Comparison of ENCODE assay signal across 8 cellular contexts in genomic region chr19:12890787-12891552, GRCh38. TPM values are rescaled to one million over a fixed set of nuclear protein-coding genes. Genes with fewer than 3 reads are reported as not detected.
DNase-seq lines count a peak whose midpoint lies in the region; ATAC-seq and TF ChIP-seq lines count a peak whose summit lies in the region.

GCDH (plus strand) TSS chr19:12891160; CDS start chr19:12891305, 145 bp downstream.

- H3K4me1 ChIP-seq in DOHH2 (ENCODE audit: control insufficient read depth, low read length) (peaks cover 17% of the 10 kb centered on the region), GM23248 (ENCODE audit: insufficient read depth) (peaks cover 3% of the 10 kb centered on the region; the same call in 1 of the 2 replicates)

- H4K20me1 ChIP-seq in DOHH2 (ENCODE audit: control insufficient read depth, insufficient read depth, low read depth, low read length) (no peaks in the 10 kb centered on the region), GM23248 (ENCODE audit: insufficient read depth) (no peaks in the 10 kb centered on the region)

- CTCF ChIA-PET in RWPE1 (lab: Yijun Ruan, JAX): interaction anchor here (0.6 to 1.5 kb wide), 6 partner anchors 18 to 135 kb away, joined by 3 to 10 read pairs (median 6); no protein-coding TSS in a partner anchor

- H3K36me3 ChIP-seq in DOHH2 (ENCODE audit: control insufficient read depth, low read length) (peaks cover 5% of the 10 kb centered on the region; the same call in 1 of the 2 replicates), GM23248 (ENCODE audit: low read depth) (no peaks in the 10 kb centered on the region)

- H3K9ac ChIP-seq in GM23248: peak within 1 kb of the TSS; percentile 72

- peak within 1 kb of the TSS; percentile 83 for H3K4me2 ChIP-seq in DOHH2 (ENCODE audit: low read length)
- H3K4me2 ChIP-seq in GM23248 (ENCODE audit: unreplicated experiment): peak within 1 kb of the TSS; percentile 92

- H3K27ac ChIP-seq in DOHH2 (ENCODE audit: low read depth, low read length) (peak within 1 kb of the TSS; percentile 26; the same call in 1 of the 2 replicates), GM23248 (no peak within 1 kb of the TSS), RWPE1 (peak within 1 kb of the TSS; percentile 58)

- H3F3A ChIP-seq in DOHH2 (ENCODE audit: control insufficient read depth, insufficient read depth) (no peaks in the 10 kb centered on the region), GM23248 (ENCODE audit: insufficient read depth) (no peaks in the 10 kb centered on the region)

- peak within 1 kb of the TSS; percentile 85 for H3K4me3 ChIP-seq in DOHH2 (ENCODE audit: low read length)
- H3K4me3 ChIP-seq in GM23248: peak within 1 kb of the TSS; percentile 85
- peak within 1 kb of the TSS; percentile 99 for H3K4me3 ChIP-seq in LNCaP clone FGC (ENCODE audit: low read depth, low read length)

- H3K27me3 ChIP-seq in DOHH2 (ENCODE audit: control insufficient read depth, low read length) (peaks cover 2% of the 10 kb centered on the region; the same call in 1 of the 2 replicates), GM23248 (replicated peaks; ENCODE audit: insufficient read depth) (no peaks in the 10 kb centered on the region; the same call in 1 of the 2 replicates)

- DNase-seq in GM23248 (peak; percentile 100), LNCaP clone FGC (ENCODE audit: low read depth) (peak; percentile 98), RWPE1 (ENCODE audit: low spot score) (peak; percentile 98), fibroblast of gingiva (ENCODE audit: low read depth) (peak; percentile 98), naive B cell (peak; percentile 97)

- H3K9me2 ChIP-seq in DOHH2 (replicated peaks; ENCODE audit: control insufficient read depth, low read length) (no peaks in the 10 kb centered on the region), GM23248 (ENCODE audit: insufficient read depth) (no peaks in the 10 kb centered on the region)

- no peaks in the 10 kb centered on the region for H3K9me3 Mint-ChIP-seq in activated T-helper 17 cell treated with anti-CD3 and anti-CD28 coated beads, Interleukin-2, amount 50 U/mL, for 72 hours
- H3K9me3 Mint-ChIP-seq in naive B cell: no peaks in the 10 kb centered on the region
- H3K9me3 Mint-ChIP-seq in stimulated activated memory B cell treated with anti-CD40 and anti-IgM and Interleukin-4, amounts not matched to agents 10 μg/mL and 1 μg/mL and 100 μg/mL, for 72 hours: no peaks in the 10 kb centered on the region

- WGBS in GM23248 (ENCODE audit: low coverage in 1 of 2, low lambda C conversion rate in 2 of 2, missing lambda C conversion rate in 2 of 2), 2 experiments: 1% methylated on average over 49 of the region's 49 CpGs

- no peak for TF ChIP-seq CTCF in DOHH2 (IDR thresholded peaks at IDR 0.05; ENCODE audit: low read depth, low read length, poor library complexity, severe bottlenecking)
- no peak for TF ChIP-seq CTCF in LNCaP clone FGC (IDR thresholded peaks at IDR 0.05; ENCODE audit: control insufficient read depth, extremely low read depth, insufficient read depth)
- TF ChIP-seq CTCF in RWPE1 (conservative IDR thresholded peaks at IDR 0.05; ENCODE audit: low read depth): no peak

- peak within 1 kb of the TSS; percentile 98 for H3K4me3 Mint-ChIP-seq in activated T-helper 17 cell treated with anti-CD3 and anti-CD28 coated beads, Interleukin-2, amount 50 U/mL, for 72 hours
- peak within 1 kb of the TSS; percentile 96 to 100 (median 98) for H3K4me3 Mint-ChIP-seq in naive B cell
- H3K4me3 Mint-ChIP-seq in stimulated activated memory B cell treated with anti-CD40 and anti-IgM and Interleukin-4, amounts not matched to agents 10 μg/mL and 1 μg/mL and 100 μg/mL, for 72 hours: peak within 1 kb of the TSS; percentile 88

- in situ Hi-C loops in GM23248 (cut with MboI): no loop called here

- peaks cover 38% of the 10 kb centered on the region for H3K36me3 Mint-ChIP-seq in activated T-helper 17 cell treated with anti-CD3 and anti-CD28 coated beads, Interleukin-2, amount 50 U/mL, for 72 hours (ENCODE audit: low read depth)
- peaks cover 10 to 15% of the 10 kb centered on the region in 2 donors for H3K36me3 Mint-ChIP-seq in naive B cell
- peaks cover 29% of the 10 kb centered on the region for H3K36me3 Mint-ChIP-seq in stimulated activated memory B cell treated with anti-CD40 and anti-IgM and Interleukin-4, amounts not matched to agents 10 μg/mL and 1 μg/mL and 100 μg/mL, for 72 hours

- H3K27ac Mint-ChIP-seq in activated T-helper 17 cell treated with anti-CD3 and anti-CD28 coated beads, Interleukin-2, amount 50 U/mL, for 72 hours: peak within 1 kb of the TSS; percentile 95
- peak within 1 kb of the TSS; percentile 96 to 100 (median 98) for H3K27ac Mint-ChIP-seq in naive B cell
- peak within 1 kb of the TSS; percentile 89 for H3K27ac Mint-ChIP-seq in stimulated activated memory B cell treated with anti-CD40 and anti-IgM and Interleukin-4, amounts not matched to agents 10 μg/mL and 1 μg/mL and 100 μg/mL, for 72 hours

- H3K79me2 ChIP-seq in DOHH2 (ENCODE audit: control insufficient read depth, low read length) (peaks cover 13% of the 10 kb centered on the region), GM23248 (ENCODE audit: insufficient read depth) (peaks cover 11% of the 10 kb centered on the region; the same call in 1 of the 2 replicates)

- ATAC-seq in activated T-helper 17 cell treated with anti-CD3 and anti-CD28 coated beads, Interleukin-2, amount 50 U/mL, for 72 hours (replicated peaks): peak; percentile 97
- peak; percentile 86 to 88 for ATAC-seq in naive B cell (ENCODE audit: low read depth in 2 of 2)
- ATAC-seq in stimulated activated memory B cell treated with anti-CD40 and anti-IgM and Interleukin-4, amounts not matched to agents 10 μg/mL and 1 μg/mL and 100 μg/mL, for 72 hours: peak; percentile 98

- no peaks in the 10 kb centered on the region for H3K9me3 ChIP-seq in DOHH2 (ENCODE audit: control insufficient read depth, insufficient read depth, low read length)
- H3K9me3 ChIP-seq in GM23248 (ENCODE audit: low read depth): no peaks in the 10 kb centered on the region

- peaks cover 9% of the 10 kb centered on the region for H3K4me1 Mint-ChIP-seq in activated T-helper 17 cell treated with anti-CD3 and anti-CD28 coated beads, Interleukin-2, amount 50 U/mL, for 72 hours
- H3K4me1 Mint-ChIP-seq in naive B cell: peaks cover 22 to 40% (median 23%) of the 10 kb centered on the region in 3 donors
- H3K4me1 Mint-ChIP-seq in stimulated activated memory B cell treated with anti-CD40 and anti-IgM and Interleukin-4, amounts not matched to agents 10 μg/mL and 1 μg/mL and 100 μg/mL, for 72 hours: peaks cover 30% of the 10 kb centered on the region

- peak within 1 kb of the TSS; percentile 75 for H2AFZ ChIP-seq in GM23248

- POLR2A ChIA-PET in RWPE1 (lab: Yijun Ruan, JAX; ENCODE audit: low non-redundant PET): interaction anchor here (0.5 to 1.0 kb wide), 7 partner anchors 9 to 76 kb away, joined by 3 to 6 read pairs (median 4); partner anchors contain the start of gene SYCE2

- no peaks in the 10 kb centered on the region for H3K27me3 Mint-ChIP-seq in activated T-helper 17 cell treated with anti-CD3 and anti-CD28 coated beads, Interleukin-2, amount 50 U/mL, for 72 hours
- no peaks in the 10 kb centered on the region for H3K27me3 Mint-ChIP-seq in naive B cell
- no peaks in the 10 kb centered on the region for H3K27me3 Mint-ChIP-seq in stimulated activated memory B cell treated with anti-CD40 and anti-IgM and Interleukin-4, amounts not matched to agents 10 μg/mL and 1 μg/mL and 100 μg/mL, for 72 hours

RNA-seq across cellular contexts. Expression of gene GCDH, which starts in this region (rescaled TPM):
- 22.5 and 30.0 TPM in 2 replicates for total RNA-seq in GM23248 (2014; rRNA removed; shearing (Covaris generic))
- polyA plus RNA-seq in GM23248 (2016; fragmentation: Nextera tagmentation; extraction: Ambion mirVana): 20.0 and 20.7 TPM in 2 replicates
- total RNA-seq in activated T-helper 17 cell treated with anti-CD3 and anti-CD28 coated beads, Interleukin-2, amount 50 U/mL, for 72 hours: 10 to 100 TPM; 25.8 to 48.4 TPM
- 10 to 100 TPM in 5 of 6 donors, 1 to 10 TPM in 1; 7.8 to 16.3 (median 13.4) TPM for polyA plus RNA-seq in naive B cell (ENCODE audit: low read depth in 6 of 6)
